Comparison of ENCODE assay signal across 12 cellular contexts in genomic region chr6:3797231-3798200, GRCh38. TPM values are rescaled to one million over a fixed set of nuclear protein-coding genes. Genes with fewer than 3 reads are reported as not detected.
DNase-seq lines count a peak whose midpoint lies in the region; FAIRE-seq and TF ChIP-seq lines count a peak whose summit lies in the region.
"Had no signal": no experiment of that assay in that cellular context is flagged by ENCODE, and none has a peak within 500 bp of the region (broad histone marks: within the 10 kb centered on the region; RNA-seq: fewer than 3 reads in every experiment).

No MANE protein-coding gene starts in this region.

- no peaks in the 10 kb centered on the region for H3K36me3 Mint-ChIP-seq in T-helper 2 cell treated with Interferon-gamma antibody and Interleukin-4, amounts not matched to agents 5 μg/mL and 100 μg/mL, for 36 hours (ENCODE audit: low read depth)

- TF ChIP-seq CTCF in HEK293 (tag by site-specific recombination; IDR thresholded peaks at IDR 0.05) (no peak), astrocyte of the cerebellum (IDR thresholded peaks at IDR 0.05; ENCODE audit: low read depth, low read length, missing control alignments) (no peak), thyroid gland (IDR thresholded peaks at IDR 0.05) (no peak)

- CTCF ChIA-PET in HEK293 (lab: Yijun Ruan, JAX), result interaction anchor here (0.6 to 3.5 kb wide), 9 partner anchors 11 to 181 kb away, joined by 3 to 13 read pairs (median 5); no protein-coding TSS in a partner anchor

- H3K27ac ChIP-seq in HEK293 (ENCODE audit: extremely low read depth, low read depth, low read length) (no peak overlapping the region), thyroid gland (peak overlapping the region; percentile 61 to 96 (median 81)), small intestine (ENCODE audit: low read depth in 1 of 2, low read length in 1 of 2) (no peak overlapping the region)

- WGBS in thyroid gland, 2 donors, result 75 to 83% methylated on average over 7 of the region's 7 CpGs
- 72 to 76% (median 73%) methylated on average over 7 of the region's 7 CpGs for WGBS in small intestine, 3 donors

- DNase-seq in astrocyte of the cerebellum (ENCODE audit: low read depth), result peak; percentile 76
- peak; percentile 96 for DNase-seq in kidney glomerular epithelial cell (lab: John Stamatoyannopoulos, UW)
- DNase-seq in thyroid gland, result no peak
- DNase-seq in T-helper 2 cell treated with Interferon-gamma antibody and Interleukin-4, amounts not matched to agents 5 μg/mL and 100 μg/mL, for 36 hours (ENCODE audit: low spot score), result no peak
- no peak for DNase-seq in effector CD4-positive, alpha-beta T cell
- DNase-seq in UCSD-AML1 (lab: John Stamatoyannopoulos, UW; ENCODE audit: unreplicated experiment), result no peak
- DNase-seq in small intestine, result no peak
- DNase-seq: activated CD4-positive, alpha-beta T cell treated with anti-CD3 and anti-CD28 coated beads for 1 hour; H9; NK-92 treated with Interleukin-12 subunit alpha and Interleukin-12 subunit beta, amount 100 ng/mL, for 24 hours; stimulated activated CD4-positive, alpha-beta T cell treated with anti-CD3 and anti-CD28 coated beads, Interleukin-4, amount 100 ng/mL, for 24 hours had no signal

- H3K4me3 ChIP-seq in HEK293 (ENCODE audit: low read depth, low read length) (no peak overlapping the region), astrocyte of the cerebellum (ENCODE audit: low read depth, low read length) (no peak overlapping the region), thyroid gland (replicated peaks in 1 of 3) (no peak overlapping the region), small intestine (ENCODE audit: low read depth in 1 of 2, low read length in 2 of 2) (no peak overlapping the region)

- in situ Hi-C loops in astrocyte of the cerebellum (cut with HindIII; ENCODE audit: low sequenced_read_pairs), result no loop called here

- no peak for FAIRE-seq in small intestine (lab: Jason Lieb, UNC)

- no peaks in the 10 kb centered on the region for H3K27me3 Mint-ChIP-seq in T-helper 2 cell treated with Interferon-gamma antibody and Interleukin-4, amounts not matched to agents 5 μg/mL and 100 μg/mL, for 36 hours (ENCODE audit: low read depth)

- intact Hi-C loops in thyroid gland (cut with DNase I), result no loop called here

- H3K36me3 ChIP-seq in HEK293 (ENCODE audit: control insufficient read depth in 2 of 2, insufficient read depth in 1 of 2, low read length in 2 of 2), result no peaks in the 10 kb centered on the region
- H3K36me3 ChIP-seq in thyroid gland, result no peaks in the 10 kb centered on the region
- H3K36me3 ChIP-seq in small intestine (ENCODE audit: control insufficient read depth in 2 of 2, insufficient read depth in 2 of 2, low read length in 2 of 2), result no peaks in the 10 kb centered on the region

- H3K4me3 Mint-ChIP-seq in T-helper 2 cell treated with Interferon-gamma antibody and Interleukin-4, amounts not matched to agents 5 μg/mL and 100 μg/mL, for 36 hours, result no peak overlapping the region
- H3K4me3 Mint-ChIP-seq: H9 had no signal

- POLR2A ChIA-PET in HEK293 (lab: Yijun Ruan, JAX), result interaction anchor here (0.8 to 1.8 kb wide), 5 partner anchors 9 to 221 kb away, joined by 3 to 8 read pairs (median 4); no protein-coding TSS in a partner anchor

- H3K9me3 Mint-ChIP-seq in T-helper 2 cell treated with Interferon-gamma antibody and Interleukin-4, amounts not matched to agents 5 μg/mL and 100 μg/mL, for 36 hours, result no peaks in the 10 kb centered on the region
- H3K9me3 Mint-ChIP-seq: H9 had no signal

- H3K27me3 ChIP-seq in thyroid gland (no peaks in the 10 kb centered on the region), small intestine (ENCODE audit: control insufficient read depth in 2 of 2, insufficient read depth in 2 of 2, low read length in 2 of 2) (no peaks in the 10 kb centered on the region)

- no peak for TF ChIP-seq POLR2A in thyroid gland (IDR thresholded peaks at IDR 0.05)

- peaks cover 4% of the 10 kb centered on the region; the same call in 1 of the 2 replicates for H3K4me1 ChIP-seq in HEK293 (ENCODE audit: control insufficient read depth, insufficient read depth, low read length)
- H3K4me1 ChIP-seq in thyroid gland, result peaks cover 26 to 55% of the 10 kb centered on the region in 2 donors
- peaks cover 4 to 7% of the 10 kb centered on the region in 2 donors for H3K4me1 ChIP-seq in small intestine (ENCODE audit: control insufficient read depth in 2 of 2, insufficient read depth in 1 of 2, low read depth in 1 of 2, low read length in 1 of 2)

- H3K4me1 Mint-ChIP-seq in T-helper 2 cell treated with Interferon-gamma antibody and Interleukin-4, amounts not matched to agents 5 μg/mL and 100 μg/mL, for 36 hours (ENCODE audit: low read depth), result no peaks in the 10 kb centered on the region

- no peak overlapping the region for H3K27ac Mint-ChIP-seq in T-helper 2 cell treated with Interferon-gamma antibody and Interleukin-4, amounts not matched to agents 5 μg/mL and 100 μg/mL, for 36 hours
- H3K27ac Mint-ChIP-seq: H9 had no signal

- no peaks in the 10 kb centered on the region for H3K9me3 ChIP-seq in HEK293 (ENCODE audit: control insufficient read depth, insufficient read depth, low read depth, low read length)
- no peaks in the 10 kb centered on the region for H3K9me3 ChIP-seq in thyroid gland
- no peaks in the 10 kb centered on the region for H3K9me3 ChIP-seq in small intestine (ENCODE audit: control insufficient read depth, low read depth)

TF ChIP-seq in HEK293, 187 proteins besides CTCF, POLR2A, EP300 and RAD21:
- TF ChIP-seq ZNF629 (tag by site-specific recombination; IDR thresholded peaks at IDR 0.05), result peak; percentile 14; the same call in 1 of the 2 replicates
- no peak for TF ChIP-seq ZBTB1 (tag by site-specific recombination; IDR thresholded peaks at IDR 0.05)
- TF ChIP-seq ATF2 (tag by site-specific recombination; IDR thresholded peaks at IDR 0.05; ENCODE audit: low read depth), result peak; percentile 54; the same call in 1 of the 2 replicates

RNA-seq across cellular contexts. Expression of gene PXDC1, which starts 46.0 kb away (rescaled TPM):
- total RNA-seq in thyroid gland, result 100 to 1,000 TPM in 1 of 4 donors, 10 to 100 TPM in 3; 73.5 to 102 (median 82.7) TPM
- polyA plus RNA-seq in small intestine, result 10 to 100 TPM; 21.6 to 97.5 (median 89.5) TPM

RNA-seq across cellular contexts. Expression of gene FAM50B, which starts 51.7 kb away (rescaled TPM):
- total RNA-seq in thyroid gland, result 10 to 100 TPM; 18.4 to 40.9 (median 20.3) TPM
- polyA plus RNA-seq in small intestine, result 10 to 100 TPM; 10.3 to 13.0 (median 11.9) TPM

Comparison
In these comparisons a context has a peak if more than half of its experiments do, and no peak if none do; other contexts are left out.
1. H3K27ac ChIP-seq: peak in thyroid gland (3 of 3); none in HEK293 (single experiment) and small intestine (0 of 2).
2. DNase-seq: peak in astrocyte of the cerebellum (single experiment) and kidney glomerular epithelial cell (single experiment); none in thyroid gland (0 of 2), T-helper 2 cell treated with Interferon-gamma antibody and Interleukin-4, amounts not matched to agents 5 μg/mL and 100 μg/mL, for 36 hours (single experiment), effector CD4-positive, alpha-beta T cell (single experiment), UCSD-AML1 (single experiment) and small intestine (single experiment).